In genomic region chr7:41103331-41103730, GRCh38 we compare ENCODE assay signal across 11 cellular contexts.
DNase-seq lines count a peak whose midpoint lies in the region; ATAC-seq lines count a peak whose summit lies in the region.
"Had no signal": no experiment of that assay in that cellular context is flagged by ENCODE, and none has a peak within 500 bp of the region (broad histone marks: within the 10 kb centered on the region; RNA-seq: fewer than 3 reads in every experiment).

No MANE protein-coding gene starts in this region.

- no peaks in the 10 kb centered on the region for H3K4me1 Mint-ChIP-seq in activated naive CD4-positive, alpha-beta T cell treated with anti-CD3 and anti-CD28 coated beads, Interleukin-2, amount 10 ng/mL, durations not matched to agents 7 days and 5 days

- ATAC-seq in GM19328 (IDR thresholded peaks at IDR 0.05; ENCODE audit: unreplicated experiment) (peak; percentile 71), HG02981 (IDR thresholded peaks at IDR 0.05; ENCODE audit: unreplicated experiment) (peak; percentile 53)

- peak; percentile 20 for DNase-seq in SKM-1 (lab: John Stamatoyannopoulos, UW; ENCODE audit: unreplicated experiment)
- peak; percentile 22 for DNase-seq in pons (ENCODE audit: low spot score)
- DNase-seq in hippocampal formation (lab: John Stamatoyannopoulos, UW): no peak
- no peak for DNase-seq in activated naive CD4-positive, alpha-beta T cell treated with anti-CD3 and anti-CD28 coated beads, Interleukin-2, amount 10 ng/mL, durations not matched to agents 7 days and 5 days
- no peak for DNase-seq in LoVo (ENCODE audit: low spot score)
- DNase-seq in NCI-H1930 (lab: John Stamatoyannopoulos, UW): no peak
- DNase-seq: activated CD4-positive, CD25-positive, alpha-beta regulatory T cell; amygdala; NCI-H524 treated with DMSO at 0.1 percent for 48 hours had no signal

- no peak overlapping the region for H3K27ac Mint-ChIP-seq in activated naive CD4-positive, alpha-beta T cell treated with anti-CD3 and anti-CD28 coated beads, Interleukin-2, amount 10 ng/mL, durations not matched to agents 7 days and 5 days

- peaks cover 1% of the 10 kb centered on the region for H3K9me3 Mint-ChIP-seq in activated naive CD4-positive, alpha-beta T cell treated with anti-CD3 and anti-CD28 coated beads, Interleukin-2, amount 10 ng/mL, durations not matched to agents 7 days and 5 days

- H3K27me3 Mint-ChIP-seq in activated naive CD4-positive, alpha-beta T cell treated with anti-CD3 and anti-CD28 coated beads, Interleukin-2, amount 10 ng/mL, durations not matched to agents 7 days and 5 days: no peaks in the 10 kb centered on the region

- no peak overlapping the region for H3K4me3 Mint-ChIP-seq in activated naive CD4-positive, alpha-beta T cell treated with anti-CD3 and anti-CD28 coated beads, Interleukin-2, amount 10 ng/mL, durations not matched to agents 7 days and 5 days

- CTCF ChIA-PET in activated naive CD4-positive, alpha-beta T cell treated with anti-CD3 and anti-CD28 coated beads, Interleukin-2, amount 10 ng/mL, durations not matched to agents 7 days and 5 days (lab: Charles Lee): no interaction called here

- H3K36me3 Mint-ChIP-seq in activated naive CD4-positive, alpha-beta T cell treated with anti-CD3 and anti-CD28 coated beads, Interleukin-2, amount 10 ng/mL, durations not matched to agents 7 days and 5 days: no peaks in the 10 kb centered on the region

Comparison
In these comparisons a context has a peak if more than half of its experiments do, and no peak if none do; other contexts are left out.
1. DNase-seq: peak in SKM-1 (single experiment) and pons (single experiment); none in hippocampal formation (0 of 2), activated naive CD4-positive, alpha-beta T cell treated with anti-CD3 and anti-CD28 coated beads, Interleukin-2, amount 10 ng/mL, durations not matched to agents 7 days and 5 days (single experiment), LoVo (single experiment) and NCI-H1930 (0 of 2).